Comparison of ENCODE assay signal across 1 cellular context in the genomic region with DNA sequence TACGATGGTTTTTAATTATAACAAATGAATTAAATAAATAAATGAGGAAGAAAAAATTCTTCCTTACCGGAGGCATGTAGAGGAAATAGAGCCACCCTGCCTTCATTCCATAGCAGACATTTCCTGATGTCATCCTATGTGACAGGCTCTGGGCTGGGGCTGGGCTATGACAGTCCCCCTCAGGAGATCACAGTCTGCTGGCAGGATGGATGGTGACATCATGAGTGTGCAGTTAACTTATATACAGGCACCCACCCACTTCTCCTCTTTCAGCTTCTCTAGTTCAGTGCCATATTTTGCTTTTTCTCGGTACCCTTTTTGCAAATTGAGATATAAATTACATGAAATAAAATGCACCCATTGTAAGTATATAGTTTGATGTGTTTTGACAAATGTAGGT.
TF ChIP-seq lines count a peak whose summit lies in the region.

No MANE protein-coding gene starts in this region.

TF ChIP-seq in HepG2, 621 proteins besides CTCF, POLR2A, EP300 and RAD21:
- TF ChIP-seq ZNF292 (CRISPR knock-in tag; IDR thresholded peaks at IDR 0.05; ENCODE audit: borderline replicate concordance, low read depth) (no peak), CREB1 (IDR thresholded peaks at IDR 0.05) (peak; percentile 49), CREB1 (CRISPR knock-in tag; IDR thresholded peaks at IDR 0.05) (no peak)
